8 cellular contexts compared by ENCODE assay signal in genomic region chr17:16363749-16364536, GRCh38. TPM values are rescaled to one million over a fixed set of nuclear protein-coding genes. Genes with fewer than 3 reads are reported as not detected.
A peak's percentile ranks its signal among the peaks of the same experiment; 100 is the strongest.
DNase-seq lines count a peak whose midpoint lies in the region; ATAC-seq and TF ChIP-seq lines count a peak whose summit lies in the region.

No MANE protein-coding gene starts in this region.

- peaks cover 18% of the 10 kb centered on the region for H3K27me3 Mint-ChIP-seq in CD4-positive, CD25-positive, alpha-beta regulatory T cell
- H3K27me3 Mint-ChIP-seq in activated naive CD4-positive, alpha-beta T cell treated with anti-CD3 and anti-CD28 coated beads for 36 hours (ENCODE audit: low read depth) = no peaks in the 10 kb centered on the region

- H3K9me2 ChIP-seq in SK-N-SH = no peaks in the 10 kb centered on the region

- CTCF ChIA-PET in SK-N-SH (lab: Yijun Ruan, JAX) = interaction anchor here (0.6 to 4.9 kb wide), 43 partner anchors 11 to 353 kb away, joined by 3 to 94 read pairs (median 5); partner anchors contain the start of genes CENPV, NCOR1, TRPV2 and UBB
- CTCF ChIA-PET in activated naive CD4-positive, alpha-beta T cell treated with anti-CD3 and anti-CD28 coated beads for 36 hours (lab: Charles Lee) = interaction anchor here (0.5 to 5.0 kb wide), 51 partner anchors 9 to 226 kb away, joined by 3 to 71 read pairs (median 4); partner anchors contain the start of genes CENPV, TRPV2 and UBB

- H3K27ac Mint-ChIP-seq in CD4-positive, CD25-positive, alpha-beta regulatory T cell = no peak overlapping the region
- no peak overlapping the region for H3K27ac Mint-ChIP-seq in activated naive CD4-positive, alpha-beta T cell treated with anti-CD3 and anti-CD28 coated beads for 36 hours

- H3F3A ChIP-seq in SK-N-SH (replicated peaks; ENCODE audit: insufficient read depth) = no peaks in the 10 kb centered on the region

- 6% methylated on average over 6 of the region's 6 CpGs for WGBS in SK-N-SH (ENCODE audit: low lambda C conversion rate)
- 8% methylated on average over 6 of the region's 6 CpGs for WGBS in prostate gland
- WGBS in aorta, 2 donors = 5 to 6% methylated on average over 6 of the region's 6 CpGs

- H2AFZ ChIP-seq in SK-N-SH (ENCODE audit: low read depth) = 0 out of 2 replicates have a peak overlapping the region, but pooled peaks have one; percentile 1

- intact Hi-C loops in activated naive CD4-positive, alpha-beta T cell treated with anti-CD3 and anti-CD28 coated beads for 36 hours (cut with micrococcal nuclease) = loop anchor here (1.0 to 5.0 kb wide), 5 partner anchors 51 to 225 kb away; partner anchors contain the start of gene TRPV2
- intact Hi-C loops in head of caudate nucleus (cut with DNase I) = no loop called here
- intact Hi-C loops in prostate gland (cut with DNase I) = loop anchor here (5.0 kb wide), 1 partner anchor 158 kb away; no protein-coding TSS in a partner anchor
- intact Hi-C loops in aorta (cut with DNase I) = loop anchor here (2.0 to 10.0 kb wide), 3 partner anchors 51 to 159 kb away; partner anchors contain the start of gene TRPV2 (in 1 of the 2)

- 0 out of 4 replicates have a peak, but pooled peaks of 1 of the 2 experiments have one; percentile 17 for TF ChIP-seq EP300 in SK-N-SH (IDR thresholded peaks at IDR 0.05; ENCODE audit: borderline replicate concordance in 1 of 2, low read depth in 1 of 2, low read length in 1 of 2)

- H3K4me1 ChIP-seq in CD4-positive, CD25-positive, alpha-beta regulatory T cell (ENCODE audit: control insufficient read depth, insufficient read depth, low read length, poor library complexity, severe bottlenecking) = no peaks in the 10 kb centered on the region
- H3K4me1 ChIP-seq in SK-N-SH (ENCODE audit: control insufficient read depth in 1 of 2, insufficient read depth in 2 of 2, low read depth in 1 of 2, low read length in 1 of 2) = peaks cover 0 to 6% of the 10 kb centered on the region in 2 experiments; a peak in 1 of 4 replicates
- no peaks in the 10 kb centered on the region for H3K4me1 ChIP-seq in prostate gland (replicated peaks)
- H3K4me1 ChIP-seq in aorta (ENCODE audit: control insufficient read depth in 1 of 2, insufficient read depth in 2 of 2, low read length in 2 of 2) = no peaks in the 10 kb centered on the region

- H4K20me1 ChIP-seq in SK-N-SH (ENCODE audit: insufficient read depth) = no peaks in the 10 kb centered on the region

- no peaks in the 10 kb centered on the region for H3K9me3 Mint-ChIP-seq in CD4-positive, CD25-positive, alpha-beta regulatory T cell
- no peaks in the 10 kb centered on the region for H3K9me3 Mint-ChIP-seq in activated naive CD4-positive, alpha-beta T cell treated with anti-CD3 and anti-CD28 coated beads for 36 hours

- no peak overlapping the region for H3K4me2 ChIP-seq in SK-N-SH

- H3K36me3 Mint-ChIP-seq in CD4-positive, CD25-positive, alpha-beta regulatory T cell = no peaks in the 10 kb centered on the region
- no peaks in the 10 kb centered on the region for H3K36me3 Mint-ChIP-seq in activated naive CD4-positive, alpha-beta T cell treated with anti-CD3 and anti-CD28 coated beads for 36 hours (ENCODE audit: low read depth)

- H3K4me3 ChIP-seq in CD4-positive, CD25-positive, alpha-beta regulatory T cell (ENCODE audit: low read depth, low read length) = no peak overlapping the region
- H3K4me3 ChIP-seq in SK-N-SH (ENCODE audit: low read depth in 2 of 2, low read length in 1 of 2) (no peak overlapping the region; a peak in 1 of 4 replicates), prostate gland (no peak overlapping the region), aorta (ENCODE audit: low read length in 2 of 2) (no peak overlapping the region)

- H3K36me3 ChIP-seq in CD4-positive, CD25-positive, alpha-beta regulatory T cell (ENCODE audit: control insufficient read depth, insufficient read depth, low read length) = no peaks in the 10 kb centered on the region
- H3K36me3 ChIP-seq in SK-N-SH (replicated peaks in 1 of 2; ENCODE audit: control insufficient read depth in 1 of 2, insufficient read depth in 2 of 2, low read length in 1 of 2) (no peaks in the 10 kb centered on the region), prostate gland (no peaks in the 10 kb centered on the region), aorta (ENCODE audit: control insufficient read depth in 1 of 2, insufficient read depth in 2 of 2, low read length in 1 of 2) (no peaks in the 10 kb centered on the region)

- peaks cover 2% of the 10 kb centered on the region for H3K27me3 ChIP-seq in CD4-positive, CD25-positive, alpha-beta regulatory T cell (ENCODE audit: control insufficient read depth, insufficient read depth, low read length)
- H3K27me3 ChIP-seq in SK-N-SH (ENCODE audit: insufficient read depth) (no peaks in the 10 kb centered on the region), prostate gland (replicated peaks; ENCODE audit: insufficient read depth) (no peaks in the 10 kb centered on the region), aorta (ENCODE audit: control insufficient read depth in 1 of 2, insufficient read depth in 2 of 2, low read length in 1 of 2) (no peaks in the 10 kb centered on the region)

- H3K27ac ChIP-seq in CD4-positive, CD25-positive, alpha-beta regulatory T cell (ENCODE audit: insufficient read depth, low read length, poor library complexity, severe bottlenecking) = no peak overlapping the region
- H3K27ac ChIP-seq in SK-N-SH (ENCODE audit: low read depth in 2 of 2, low read length in 1 of 2) (no peak overlapping the region), prostate gland (peak overlapping the region in 1 of 2 donors; percentile 26), aorta (ENCODE audit: low read depth in 1 of 2, low read length in 2 of 2) (no peak overlapping the region)

- peaks cover 0 to 10% (median 4%) of the 10 kb centered on the region in 4 donors for H3K4me1 Mint-ChIP-seq in CD4-positive, CD25-positive, alpha-beta regulatory T cell
- no peaks in the 10 kb centered on the region for H3K4me1 Mint-ChIP-seq in activated naive CD4-positive, alpha-beta T cell treated with anti-CD3 and anti-CD28 coated beads for 36 hours (ENCODE audit: low read depth)

- TF ChIP-seq RAD21 in SK-N-SH (IDR thresholded peaks at IDR 0.05; ENCODE audit: low read length) = peak; percentile 75

- no peak for TF ChIP-seq POLR2A in prostate gland (IDR thresholded peaks at IDR 0.05)

- ATAC-seq in CD4-positive, CD25-positive, alpha-beta regulatory T cell (ENCODE audit: low read depth in 2 of 2) = peak; percentile 82 to 88
- ATAC-seq in GM21360 (IDR thresholded peaks at IDR 0.05; ENCODE audit: unreplicated experiment) (peak; percentile 81), aorta (ENCODE audit: low FRiP score) (peak; percentile 89)

- no peak overlapping the region for H3K9ac ChIP-seq in SK-N-SH

- H3K4me3 Mint-ChIP-seq in CD4-positive, CD25-positive, alpha-beta regulatory T cell = no peak overlapping the region
- no peak overlapping the region for H3K4me3 Mint-ChIP-seq in activated naive CD4-positive, alpha-beta T cell treated with anti-CD3 and anti-CD28 coated beads for 36 hours

- no peaks in the 10 kb centered on the region for H3K9me3 ChIP-seq in CD4-positive, CD25-positive, alpha-beta regulatory T cell (ENCODE audit: control insufficient read depth in 2 of 2, low read length in 2 of 2)
- no peaks in the 10 kb centered on the region for H3K9me3 ChIP-seq in SK-N-SH
- H3K9me3 ChIP-seq in prostate gland = no peaks in the 10 kb centered on the region
- H3K9me3 ChIP-seq in aorta (ENCODE audit: control insufficient read depth, low read length) = no peaks in the 10 kb centered on the region

- POLR2A ChIA-PET in SK-N-SH (lab: Yijun Ruan, JAX) = interaction anchor here (0.9 to 2.7 kb wide), 3 partner anchors 11 to 75 kb away, joined by 4 to 17 read pairs (median 13); partner anchors contain the start of genes CENPV and UBB

- TF ChIP-seq CTCF in SK-N-SH (IDR thresholded peaks at IDR 0.05) = peak; percentile 97
- TF ChIP-seq CTCF in prostate gland (IDR thresholded peaks at IDR 0.05) = peak; percentile 77 to 86 (median 82)

- H3K79me2 ChIP-seq in SK-N-SH (ENCODE audit: insufficient read depth) = no peaks in the 10 kb centered on the region

- DNase-seq in CD4-positive, CD25-positive, alpha-beta regulatory T cell = peak; percentile 59 to 82 (median 69)
- peak; percentile 63 for DNase-seq in M059J (ENCODE audit: low read depth)
- peak; percentile 74 for DNase-seq in SK-N-SH
- DNase-seq in activated naive CD4-positive, alpha-beta T cell treated with anti-CD3 and anti-CD28 coated beads for 36 hours = peak; percentile 91
- DNase-seq in head of caudate nucleus = peak; percentile 29 to 94 (median 84)
- peak; percentile 70 for DNase-seq in prostate gland (ENCODE audit: low spot score)
- DNase-seq in aorta = peak; percentile 79 to 89

RNA-seq across cellular contexts. Expression of gene CENPV, which starts 10.7 kb away (rescaled TPM):
- total RNA-seq in CD4-positive, CD25-positive, alpha-beta regulatory T cell = 4.8 TPM
- 10 to 100 TPM in 2 of 4 donors, 1 to 10 TPM in 2; 4.0 to 16.4 (median 12.0) TPM for polyA plus RNA-seq in CD4-positive, CD25-positive, alpha-beta regulatory T cell
- total RNA-seq in M059J (2014; rRNA removed; shearing (Covaris generic)) = 9.2 and 10.5 TPM in 2 replicates
- 92.3 and 97.7 TPM in 2 replicates for polyA plus RNA-seq in SK-N-SH (2012; rRNA removed)
- polyA plus RNA-seq in SK-N-SH (2012; cell fraction: cytosol; rRNA removed) = 90.2 and 92.4 TPM in 2 replicates
- polyA plus RNA-seq in SK-N-SH (2012; cell fraction: nucleus; rRNA removed) = 130 and 200 TPM in 2 replicates
- 100 to 1,000 TPM; 117 to 121 TPM for total RNA-seq in activated naive CD4-positive, alpha-beta T cell treated with anti-CD3 and anti-CD28 coated beads for 36 hours
- 10 to 100 TPM; 29.8 to 71.5 TPM for total RNA-seq in prostate gland
- 10 to 100 TPM in 1 of 2 donors, 1 to 10 TPM in 1; 9.5 to 24.8 TPM for total RNA-seq in aorta
- 10 to 100 TPM; 17.2 to 33.8 TPM for polyA plus RNA-seq in aorta

RNA-seq across cellular contexts. Expression of gene UBB, which starts 16.9 kb away (rescaled TPM):
- 953 TPM for total RNA-seq in CD4-positive, CD25-positive, alpha-beta regulatory T cell
- 1,000 to 10,000 TPM; 1,667 to 2,206 (median 1,950) TPM for polyA plus RNA-seq in CD4-positive, CD25-positive, alpha-beta regulatory T cell
- 1,843 and 2,251 TPM in 2 replicates for total RNA-seq in M059J (2014; rRNA removed; shearing (Covaris generic))
- polyA plus RNA-seq in SK-N-SH (2012; rRNA removed) (2,465 and 2,693 TPM in 2 replicates), aorta (1,000 to 10,000 TPM in 1 of 2 donors, 100 to 1,000 TPM in 1; 929 to 1,130 TPM)
- 2,233 and 2,530 TPM in 2 replicates for polyA plus RNA-seq in SK-N-SH (2012; cell fraction: cytosol; rRNA removed)
- polyA plus RNA-seq in SK-N-SH (2012; cell fraction: nucleus; rRNA removed) = 1,335 and 1,473 TPM in 2 replicates
- 1,000 to 10,000 TPM; 1,579 to 1,628 TPM for total RNA-seq in activated naive CD4-positive, alpha-beta T cell treated with anti-CD3 and anti-CD28 coated beads for 36 hours
- total RNA-seq in prostate gland (1,000 to 10,000 TPM; 1,174 to 1,571 TPM), aorta (100 to 1,000 TPM; 809 to 914 TPM)

RNA-seq across cellular contexts. Expression of gene TRPV2, which starts 51.4 kb away (rescaled TPM):
- total RNA-seq in CD4-positive, CD25-positive, alpha-beta regulatory T cell = 125 TPM
- 100 to 1,000 TPM in 3 of 4 donors, 10 to 100 TPM in 1; 99.4 to 142 (median 120) TPM for polyA plus RNA-seq in CD4-positive, CD25-positive, alpha-beta regulatory T cell
- 2.5 and 4.1 TPM in 2 replicates for total RNA-seq in M059J (2014; rRNA removed; shearing (Covaris generic))
- polyA plus RNA-seq in SK-N-SH (2012; rRNA removed) = 10.5 and 11.0 TPM in 2 replicates
- 4.3 and 5.9 TPM in 2 replicates for polyA plus RNA-seq in SK-N-SH (2012; cell fraction: cytosol; rRNA removed)
- 10.6 and 16.4 TPM in 2 replicates for polyA plus RNA-seq in SK-N-SH (2012; cell fraction: nucleus; rRNA removed)
- total RNA-seq in activated naive CD4-positive, alpha-beta T cell treated with anti-CD3 and anti-CD28 coated beads for 36 hours = 10 to 100 TPM; 23.7 to 24.8 TPM
- 10 to 100 TPM in 1 of 2 donors, 1 to 10 TPM in 1; 7.1 to 11.0 TPM for total RNA-seq in prostate gland
- 10 to 100 TPM; 33.4 to 40.3 TPM for total RNA-seq in aorta
- 10 to 100 TPM in 1 of 2 donors, 1 to 10 TPM in 1; 8.5 to 27.7 TPM for polyA plus RNA-seq in aorta
